Comparison of ENCODE assay signal across 8 cellular contexts in genomic region chr15:60004019-60004845, GRCh38. TPM values are rescaled to one million over a fixed set of nuclear protein-coding genes. Genes with fewer than 3 reads are reported as not detected.
DNase-seq lines count a peak whose midpoint lies in the region; ATAC-seq and TF ChIP-seq lines count a peak whose summit lies in the region.

Gene FOXB1, plus strand, starts transcription at chr15:60004311. Its CDS starts 653 bp downstream, at chr15:60004964.

- no peak for TF ChIP-seq POLR2A in esophagus squamous epithelium (IDR thresholded peaks at IDR 0.05)

- H3K36me3 ChIP-seq in OCI-LY3 (replicated peaks; ENCODE audit: low read depth, low read length) = no peaks in the 10 kb centered on the region
- H3K36me3 ChIP-seq in esophagus squamous epithelium = no peaks in the 10 kb centered on the region
- H3K36me3 ChIP-seq in skeletal muscle tissue (ENCODE audit: control insufficient read depth in 3 of 3, insufficient read depth in 3 of 3, low read length in 3 of 3) = no peaks in the 10 kb centered on the region

- H2AFZ ChIP-seq in OCI-LY3 (ENCODE audit: low read depth, low read length) = peak within 1 kb of the TSS; percentile 51

- intact Hi-C loops in esophagus squamous epithelium (cut with DNase I) = no loop called here
- intact Hi-C loops in sciatic nerve (cut with DNase I) = no loop called here

- H3K4me2 ChIP-seq in OCI-LY3 (ENCODE audit: low read length) = peak within 1 kb of the TSS; percentile 87

- ATAC-seq in sciatic nerve = no peak
- no peak for ATAC-seq in HG03342 (IDR thresholded peaks at IDR 0.05; ENCODE audit: unreplicated experiment)
- ATAC-seq in GM21825 (IDR thresholded peaks at IDR 0.05; ENCODE audit: unreplicated experiment) = no peak

- H3K27ac ChIP-seq in OCI-LY3 (ENCODE audit: low read length) (peak within 1 kb of the TSS; percentile 59), esophagus squamous epithelium (no peak within 1 kb of the TSS), skeletal muscle tissue (ENCODE audit: low read depth, low read length) (no peak within 1 kb of the TSS)

- TF ChIP-seq CTCF in GM20000 (IDR thresholded peaks at IDR 0.05; ENCODE audit: extremely low read depth, missing control alignments) (no peak), OCI-LY3 (IDR thresholded peaks at IDR 0.05; ENCODE audit: low read depth, low read length) (no peak), esophagus squamous epithelium (IDR thresholded peaks at IDR 0.05) (no peak)

- no peaks in the 10 kb centered on the region for H4K20me1 ChIP-seq in OCI-LY3 (ENCODE audit: insufficient read depth, low read length)

- H3K27me3 ChIP-seq in OCI-LY3 (ENCODE audit: low read depth, low read length) (no peaks in the 10 kb centered on the region), esophagus squamous epithelium (peaks cover 27 to 100% (median 73%) of the 10 kb centered on the region in 4 donors), skeletal muscle tissue (ENCODE audit: control insufficient read depth in 3 of 3, insufficient read depth in 3 of 3, low read length in 3 of 3) (peaks cover 86 to 95% (median 94%) of the 10 kb centered on the region in 3 donors)

- H3K79me2 ChIP-seq in OCI-LY3 (ENCODE audit: low read length) = no peaks in the 10 kb centered on the region; the same call in 1 of the 2 replicates

- DNase-seq in GM20000 (ENCODE audit: low spot score) (peak; percentile 38), esophagus squamous epithelium (lab: John Stamatoyannopoulos, UW) (no peak), sciatic nerve (ENCODE audit: low spot score) (no peak), NCI-H187 treated with DMSO at 0.1 percent for 48 hours (lab: John Stamatoyannopoulos, UW) (no peak)

- 4 to 6% methylated on average over 26 to 27 of the region's 83 CpGs for WGBS in esophagus squamous epithelium, 2 donors

- H3K4me3 ChIP-seq in OCI-LY3 (ENCODE audit: low read length) (peak within 1 kb of the TSS; percentile 77), esophagus squamous epithelium (peak within 1 kb of the TSS in 3 of 4 donors; percentile 3 to 71 (median 54)), skeletal muscle tissue (ENCODE audit: low read length in 3 of 3) (peak within 1 kb of the TSS; percentile 23 to 66 (median 45))

- H3K9me3 ChIP-seq in OCI-LY3 (ENCODE audit: insufficient read depth, low read length) (no peaks in the 10 kb centered on the region), esophagus squamous epithelium (no peaks in the 10 kb centered on the region), skeletal muscle tissue (ENCODE audit: control insufficient read depth in 3 of 3, low read length in 3 of 3) (no peaks in the 10 kb centered on the region)

- H3K9ac ChIP-seq in OCI-LY3 (ENCODE audit: low read length) = peak within 1 kb of the TSS; percentile 63
- no peak within 1 kb of the TSS for H3K9ac ChIP-seq in skeletal muscle tissue (ENCODE audit: low read depth in 1 of 3, low read length in 3 of 3)

- H3K4me1 ChIP-seq in OCI-LY3 (ENCODE audit: low read length) (peaks cover 38% of the 10 kb centered on the region), esophagus squamous epithelium (peaks cover 24 to 49% (median 27%) of the 10 kb centered on the region in 3 donors), skeletal muscle tissue (ENCODE audit: control insufficient read depth in 3 of 3, insufficient read depth in 3 of 3, low read length in 3 of 3) (peaks cover 23 to 38% (median 27%) of the 10 kb centered on the region in 3 donors)

RNA-seq across cellular contexts. Expression of gene FOXB1, which starts in this region (rescaled TPM):
- total RNA-seq in esophagus squamous epithelium (not detected), skeletal muscle tissue (not detected), sciatic nerve (not detected)
